ENCODE assay signal across 1 cellular context in the genomic region with DNA sequence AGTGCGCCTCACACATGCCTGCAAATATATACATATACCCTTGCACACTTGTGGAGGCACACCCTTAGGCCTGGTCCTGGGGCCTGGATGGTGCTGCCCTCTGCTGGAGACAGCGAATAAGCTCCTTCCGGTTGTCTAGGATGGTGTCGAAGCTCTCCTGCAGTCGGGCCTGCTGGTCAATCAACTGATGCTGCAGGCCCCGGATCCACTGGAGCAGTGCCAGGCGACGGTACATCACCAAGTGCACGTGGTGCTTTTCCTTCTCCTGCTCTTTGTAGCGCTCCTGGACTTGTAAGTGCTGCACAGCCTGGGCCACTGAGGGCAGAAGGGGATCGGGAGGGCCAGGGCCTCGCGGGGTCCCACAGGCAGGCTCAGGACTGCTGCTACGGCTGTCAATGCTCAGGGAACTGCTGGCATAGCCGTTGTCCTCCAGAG.
A peak's percentile ranks its signal among the peaks of the same experiment; 100 is the strongest.
TF ChIP-seq lines count a peak whose summit lies in the region.

No MANE protein-coding gene starts in this region.

TF ChIP-seq in HepG2, 621 proteins besides CTCF, POLR2A, EP300 and RAD21 (continued from another document and continues in another):
- TF ChIP-seq, protein P1, sequence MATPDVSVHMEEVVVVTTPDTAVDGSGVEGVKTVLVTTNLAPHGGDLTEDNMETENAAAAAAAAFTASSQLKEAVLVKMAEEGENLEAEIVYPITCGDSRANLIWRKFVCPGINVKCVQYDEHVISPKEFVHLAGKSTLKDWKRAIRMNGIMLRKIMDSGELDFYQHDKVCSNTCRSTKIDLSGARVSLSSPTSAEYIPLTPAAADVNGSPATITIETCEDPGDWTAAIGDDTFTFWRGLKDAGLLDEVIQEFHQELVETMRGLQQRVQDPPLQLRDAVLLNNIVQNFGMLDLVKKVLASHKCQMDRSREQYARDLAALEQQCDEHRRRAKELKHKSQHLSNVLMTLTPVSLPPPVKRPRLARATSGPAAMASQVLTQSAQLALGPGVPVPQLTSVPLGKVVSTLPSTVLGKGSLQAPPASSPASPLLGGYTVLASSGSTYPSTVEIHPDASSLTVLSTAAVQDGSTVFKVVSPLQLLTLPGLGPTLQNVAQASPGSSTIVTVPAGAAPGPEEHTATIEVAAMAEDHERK (CRISPR knock-in tag; IDR thresholded peaks at IDR 0.05; ENCODE audit: low read depth): no peak
- TF ChIP-seq ZSCAN31 (CRISPR knock-in tag; IDR thresholded peaks at IDR 0.05; ENCODE audit: low read depth) (no peak), STAG1 (CRISPR knock-in tag; IDR thresholded peaks at IDR 0.05) (peak; percentile 86), ZNF350 (CRISPR knock-in tag; IDR thresholded peaks at IDR 0.05; ENCODE audit: borderline replicate concordance, low read depth) (no peak), ZNF331 (CRISPR knock-in tag; IDR thresholded peaks at IDR 0.05) (no peak), ELF1 (CRISPR knock-in tag; IDR thresholded peaks at IDR 0.05) (peak; percentile 61), ZFX (CRISPR knock-in tag; IDR thresholded peaks at IDR 0.05; ENCODE audit: low read depth) (peak; percentile 60; the same call in 1 of the 2 replicates), ZNF138 (CRISPR knock-in tag; IDR thresholded peaks at IDR 0.05; ENCODE audit: low read depth) (no peak), ERF (CRISPR knock-in tag; IDR thresholded peaks at IDR 0.05) (0 out of 2 replicates have a peak, but pooled peaks have one; percentile 38), ZNF343 (CRISPR knock-in tag; IDR thresholded peaks at IDR 0.05) (no peak), FOXP1 (IDR thresholded peaks at IDR 0.05) (no peak), FOXP1 (CRISPR knock-in tag; IDR thresholded peaks at IDR 0.05) (no peak), TBX3 (IDR thresholded peaks at IDR 0.05; ENCODE audit: borderline replicate concordance) (no peak), HOXA5 (CRISPR knock-in tag; IDR thresholded peaks at IDR 0.05) (no peak), CHCHD3 (CRISPR knock-in tag; IDR thresholded peaks at IDR 0.05) (no peak), SP4 (CRISPR knock-in tag; IDR thresholded peaks at IDR 0.05) (0 out of 2 replicates have a peak, but pooled peaks have one; percentile 17), GZF1 (CRISPR knock-in tag; IDR thresholded peaks at IDR 0.05) (no peak), TP53 (CRISPR knock-in tag; conservative IDR thresholded peaks at IDR 0.05) (no peak), ZNF264 (CRISPR knock-in tag; IDR thresholded peaks at IDR 0.05) (no peak), SP2 (CRISPR knock-in tag; IDR thresholded peaks at IDR 0.05) (no peak), ZMAT3 (CRISPR knock-in tag; conservative IDR thresholded peaks at IDR 0.05) (no peak), ZNF567 (CRISPR knock-in tag; IDR thresholded peaks at IDR 0.05; ENCODE audit: borderline replicate concordance) (no peak), GABPB1 (CRISPR knock-in tag; IDR thresholded peaks at IDR 0.05) (peak; percentile 83), ZNF546 (CRISPR knock-in tag; conservative IDR thresholded peaks at IDR 0.05) (no peak), CCDC6 (CRISPR knock-in tag; IDR thresholded peaks at IDR 0.05) (no peak), KLF16 (CRISPR knock-in tag; IDR thresholded peaks at IDR 0.05) (no peak), IRF2 (CRISPR knock-in tag; IDR thresholded peaks at IDR 0.05) (no peak), ZNF773 (CRISPR knock-in tag; IDR thresholded peaks at IDR 0.05; ENCODE audit: borderline replicate concordance) (no peak), FOXK2 (IDR thresholded peaks at IDR 0.05) (no peak), ZNF253 (CRISPR knock-in tag; IDR thresholded peaks at IDR 0.05; ENCODE audit: borderline replicate concordance) (no peak), ZNF558 (CRISPR knock-in tag; IDR thresholded peaks at IDR 0.05; ENCODE audit: borderline replicate concordance) (no peak), RXRA (CRISPR knock-in tag; IDR thresholded peaks at IDR 0.05) (peak; percentile 21; the same call in 1 of the 2 replicates)
- TF ChIP-seq, protein P2, sequence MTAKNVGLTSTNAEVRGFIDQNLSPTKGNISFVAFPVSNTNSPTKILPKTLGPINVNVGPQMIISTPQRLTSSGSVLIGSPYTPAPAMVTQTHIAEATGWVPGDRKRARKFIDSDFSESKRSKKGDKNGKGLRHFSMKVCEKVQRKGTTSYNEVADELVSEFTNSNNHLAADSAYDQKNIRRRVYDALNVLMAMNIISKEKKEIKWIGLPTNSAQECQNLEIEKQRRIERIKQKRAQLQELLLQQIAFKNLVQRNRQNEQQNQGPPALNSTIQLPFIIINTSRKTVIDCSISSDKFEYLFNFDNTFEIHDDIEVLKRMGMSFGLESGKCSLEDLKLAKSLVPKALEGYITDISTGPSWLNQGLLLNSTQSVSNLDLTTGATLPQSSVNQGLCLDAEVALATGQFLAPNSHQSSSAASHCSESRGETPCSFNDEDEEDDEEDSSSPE (CRISPR knock-in tag; IDR thresholded peaks at IDR 0.05): no peak
- TF ChIP-seq, protein P3, sequence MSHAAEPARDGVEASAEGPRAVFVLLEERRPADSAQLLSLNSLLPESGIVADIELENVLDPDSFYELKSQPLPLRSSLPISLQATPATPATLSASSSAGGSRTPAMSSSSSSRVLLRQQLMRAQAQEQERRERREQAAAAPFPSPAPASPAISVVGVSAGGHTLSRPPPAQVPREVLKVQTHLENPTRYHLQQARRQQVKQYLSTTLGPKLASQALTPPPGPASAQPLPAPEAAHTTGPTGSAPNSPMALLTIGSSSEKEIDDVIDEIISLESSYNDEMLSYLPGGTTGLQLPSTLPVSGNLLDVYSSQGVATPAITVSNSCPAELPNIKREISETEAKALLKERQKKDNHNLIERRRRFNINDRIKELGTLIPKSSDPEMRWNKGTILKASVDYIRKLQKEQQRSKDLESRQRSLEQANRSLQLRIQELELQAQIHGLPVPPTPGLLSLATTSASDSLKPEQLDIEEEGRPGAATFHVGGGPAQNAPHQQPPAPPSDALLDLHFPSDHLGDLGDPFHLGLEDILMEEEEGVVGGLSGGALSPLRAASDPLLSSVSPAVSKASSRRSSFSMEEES (CRISPR knock-in tag; IDR thresholded peaks at IDR 0.05): no peak
- TF ChIP-seq, protein P4, sequence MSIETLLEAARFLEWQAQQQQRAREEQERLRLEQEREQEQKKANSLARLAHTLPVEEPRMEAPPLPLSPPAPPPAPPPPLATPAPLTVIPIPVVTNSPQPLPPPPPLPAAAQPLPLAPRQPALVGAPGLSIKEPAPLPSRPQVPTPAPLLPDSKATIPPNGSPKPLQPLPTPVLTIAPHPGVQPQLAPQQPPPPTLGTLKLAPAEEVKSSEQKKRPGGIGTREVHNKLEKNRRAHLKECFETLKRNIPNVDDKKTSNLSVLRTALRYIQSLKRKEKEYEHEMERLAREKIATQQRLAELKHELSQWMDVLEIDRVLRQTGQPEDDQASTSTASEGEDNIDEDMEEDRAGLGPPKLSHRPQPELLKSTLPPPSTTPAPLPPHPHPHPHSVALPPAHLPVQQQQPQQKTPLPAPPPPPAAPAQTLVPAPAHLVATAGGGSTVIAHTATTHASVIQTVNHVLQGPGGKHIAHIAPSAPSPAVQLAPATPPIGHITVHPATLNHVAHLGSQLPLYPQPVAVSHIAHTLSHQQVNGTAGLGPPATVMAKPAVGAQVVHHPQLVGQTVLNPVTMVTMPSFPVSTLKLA (IDR thresholded peaks at IDR 0.05): no peak
- TF ChIP-seq, protein P5, sequence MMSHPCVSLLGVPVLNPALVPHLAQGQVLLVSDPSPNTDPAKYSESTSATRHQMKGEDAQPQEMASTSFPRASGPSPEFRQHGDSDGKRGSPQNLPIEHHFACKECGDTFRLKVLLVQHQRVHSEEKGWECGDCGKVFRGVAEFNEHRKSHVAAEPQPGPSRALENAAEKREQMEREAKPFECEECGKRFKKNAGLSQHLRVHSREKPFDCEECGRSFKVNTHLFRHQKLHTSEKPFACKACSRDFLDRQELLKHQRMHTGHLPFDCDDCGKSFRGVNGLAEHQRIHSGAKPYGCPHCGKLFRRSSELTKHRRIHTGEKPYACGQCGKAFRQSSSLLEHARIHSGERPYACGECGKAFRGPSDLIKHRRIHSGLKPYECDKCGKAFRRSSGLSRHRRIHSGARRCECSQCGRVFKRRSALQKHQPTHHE (CRISPR knock-in tag; IDR thresholded peaks at IDR 0.05; ENCODE audit: borderline replicate concordance): no peak
- TF ChIP-seq, protein P6, sequence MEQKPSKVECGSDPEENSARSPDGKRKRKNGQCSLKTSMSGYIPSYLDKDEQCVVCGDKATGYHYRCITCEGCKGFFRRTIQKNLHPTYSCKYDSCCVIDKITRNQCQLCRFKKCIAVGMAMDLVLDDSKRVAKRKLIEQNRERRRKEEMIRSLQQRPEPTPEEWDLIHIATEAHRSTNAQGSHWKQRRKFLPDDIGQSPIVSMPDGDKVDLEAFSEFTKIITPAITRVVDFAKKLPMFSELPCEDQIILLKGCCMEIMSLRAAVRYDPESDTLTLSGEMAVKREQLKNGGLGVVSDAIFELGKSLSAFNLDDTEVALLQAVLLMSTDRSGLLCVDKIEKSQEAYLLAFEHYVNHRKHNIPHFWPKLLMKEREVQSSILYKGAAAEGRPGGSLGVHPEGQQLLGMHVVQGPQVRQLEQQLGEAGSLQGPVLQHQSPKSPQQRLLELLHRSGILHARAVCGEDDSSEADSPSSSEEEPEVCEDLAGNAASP (CRISPR knock-in tag; IDR thresholded peaks at IDR 0.05; ENCODE audit: borderline replicate concordance): no peak
- TF ChIP-seq, protein P7, sequence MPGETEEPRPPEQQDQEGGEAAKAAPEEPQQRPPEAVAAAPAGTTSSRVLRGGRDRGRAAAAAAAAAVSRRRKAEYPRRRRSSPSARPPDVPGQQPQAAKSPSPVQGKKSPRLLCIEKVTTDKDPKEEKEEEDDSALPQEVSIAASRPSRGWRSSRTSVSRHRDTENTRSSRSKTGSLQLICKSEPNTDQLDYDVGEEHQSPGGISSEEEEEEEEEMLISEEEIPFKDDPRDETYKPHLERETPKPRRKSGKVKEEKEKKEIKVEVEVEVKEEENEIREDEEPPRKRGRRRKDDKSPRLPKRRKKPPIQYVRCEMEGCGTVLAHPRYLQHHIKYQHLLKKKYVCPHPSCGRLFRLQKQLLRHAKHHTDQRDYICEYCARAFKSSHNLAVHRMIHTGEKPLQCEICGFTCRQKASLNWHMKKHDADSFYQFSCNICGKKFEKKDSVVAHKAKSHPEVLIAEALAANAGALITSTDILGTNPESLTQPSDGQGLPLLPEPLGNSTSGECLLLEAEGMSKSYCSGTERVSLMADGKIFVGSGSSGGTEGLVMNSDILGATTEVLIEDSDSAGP (CRISPR knock-in tag; IDR thresholded peaks at IDR 0.05; ENCODE audit: borderline replicate concordance): peak; percentile 45; the same call in 1 of the 2 replicates
- TF ChIP-seq, protein P8, sequence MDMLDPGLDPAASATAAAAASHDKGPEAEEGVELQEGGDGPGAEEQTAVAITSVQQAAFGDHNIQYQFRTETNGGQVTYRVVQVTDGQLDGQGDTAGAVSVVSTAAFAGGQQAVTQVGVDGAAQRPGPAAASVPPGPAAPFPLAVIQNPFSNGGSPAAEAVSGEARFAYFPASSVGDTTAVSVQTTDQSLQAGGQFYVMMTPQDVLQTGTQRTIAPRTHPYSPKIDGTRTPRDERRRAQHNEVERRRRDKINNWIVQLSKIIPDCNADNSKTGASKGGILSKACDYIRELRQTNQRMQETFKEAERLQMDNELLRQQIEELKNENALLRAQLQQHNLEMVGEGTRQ (IDR thresholded peaks at IDR 0.05; ENCODE audit: low read depth, low read length): no peak
- TF ChIP-seq, protein P8 (CRISPR knock-in tag; IDR thresholded peaks at IDR 0.05; ENCODE audit: borderline replicate concordance): no peak
- TF ChIP-seq, protein P9, sequence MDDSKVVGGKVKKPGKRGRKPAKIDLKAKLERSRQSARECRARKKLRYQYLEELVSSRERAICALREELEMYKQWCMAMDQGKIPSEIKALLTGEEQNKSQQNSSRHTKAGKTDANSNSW (CRISPR knock-in tag; IDR thresholded peaks at IDR 0.05; ENCODE audit: borderline replicate concordance): no peak
- TF ChIP-seq, protein P10, sequence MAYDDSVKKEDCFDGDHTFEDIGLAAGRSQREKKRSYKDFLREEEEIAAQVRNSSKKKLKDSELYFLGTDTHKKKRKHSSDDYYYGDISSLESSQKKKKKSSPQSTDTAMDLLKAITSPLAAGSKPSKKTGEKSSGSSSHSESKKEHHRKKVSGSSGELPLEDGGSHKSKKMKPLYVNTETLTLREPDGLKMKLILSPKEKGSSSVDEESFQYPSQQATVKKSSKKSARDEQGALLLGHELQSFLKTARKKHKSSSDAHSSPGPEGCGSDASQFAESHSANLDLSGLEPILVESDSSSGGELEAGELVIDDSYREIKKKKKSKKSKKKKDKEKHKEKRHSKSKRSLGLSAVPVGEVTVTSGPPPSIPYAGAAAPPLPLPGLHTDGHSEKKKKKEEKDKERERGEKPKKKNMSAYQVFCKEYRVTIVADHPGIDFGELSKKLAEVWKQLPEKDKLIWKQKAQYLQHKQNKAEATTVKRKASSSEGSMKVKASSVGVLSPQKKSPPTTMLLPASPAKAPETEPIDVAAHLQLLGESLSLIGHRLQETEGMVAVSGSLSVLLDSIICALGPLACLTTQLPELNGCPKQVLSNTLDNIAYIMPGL (CRISPR knock-in tag; IDR thresholded peaks at IDR 0.05; ENCODE audit: borderline replicate concordance in 1 of 2, low read depth in 1 of 2): 0 out of 4 replicates have a peak, but pooled peaks have one; percentile 30 to 43
- TF ChIP-seq, protein P11, sequence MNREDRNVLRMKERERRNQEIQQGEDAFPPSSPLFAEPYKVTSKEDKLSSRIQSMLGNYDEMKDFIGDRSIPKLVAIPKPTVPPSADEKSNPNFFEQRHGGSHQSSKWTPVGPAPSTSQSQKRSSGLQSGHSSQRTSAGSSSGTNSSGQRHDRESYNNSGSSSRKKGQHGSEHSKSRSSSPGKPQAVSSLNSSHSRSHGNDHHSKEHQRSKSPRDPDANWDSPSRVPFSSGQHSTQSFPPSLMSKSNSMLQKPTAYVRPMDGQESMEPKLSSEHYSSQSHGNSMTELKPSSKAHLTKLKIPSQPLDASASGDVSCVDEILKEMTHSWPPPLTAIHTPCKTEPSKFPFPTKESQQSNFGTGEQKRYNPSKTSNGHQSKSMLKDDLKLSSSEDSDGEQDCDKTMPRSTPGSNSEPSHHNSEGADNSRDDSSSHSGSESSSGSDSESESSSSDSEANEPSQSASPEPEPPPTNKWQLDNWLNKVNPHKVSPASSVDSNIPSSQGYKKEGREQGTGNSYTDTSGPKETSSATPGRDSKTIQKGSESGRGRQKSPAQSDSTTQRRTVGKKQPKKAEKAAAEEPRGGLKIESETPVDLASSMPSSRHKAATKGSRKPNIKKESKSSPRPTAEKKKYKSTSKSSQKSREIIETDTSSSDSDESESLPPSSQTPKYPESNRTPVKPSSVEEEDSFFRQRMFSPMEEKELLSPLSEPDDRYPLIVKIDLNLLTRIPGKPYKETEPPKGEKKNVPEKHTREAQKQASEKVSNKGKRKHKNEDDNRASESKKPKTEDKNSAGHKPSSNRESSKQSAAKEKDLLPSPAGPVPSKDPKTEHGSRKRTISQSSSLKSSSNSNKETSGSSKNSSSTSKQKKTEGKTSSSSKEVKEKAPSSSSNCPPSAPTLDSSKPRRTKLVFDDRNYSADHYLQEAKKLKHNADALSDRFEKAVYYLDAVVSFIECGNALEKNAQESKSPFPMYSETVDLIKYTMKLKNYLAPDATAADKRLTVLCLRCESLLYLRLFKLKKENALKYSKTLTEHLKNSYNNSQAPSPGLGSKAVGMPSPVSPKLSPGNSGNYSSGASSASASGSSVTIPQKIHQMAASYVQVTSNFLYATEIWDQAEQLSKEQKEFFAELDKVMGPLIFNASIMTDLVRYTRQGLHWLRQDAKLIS (CRISPR knock-in tag; IDR thresholded peaks at IDR 0.05): no peak
